ENCODE assay signal across 27 cellular contexts in genomic region chr16:73737637-73738036, GRCh38.
"Had no signal": no experiment of that assay in that cellular context is flagged by ENCODE, and none has a peak within 500 bp of the region (broad histone marks: within the 10 kb centered on the region; RNA-seq: fewer than 3 reads in every experiment).

No MANE protein-coding gene starts in this region.

- H3K4me3 ChIP-seq: neural progenitor cell, ovary, prostate gland, right lobe of liver, sigmoid colon, stomach, thoracic aorta, thyroid gland, tibial nerve, upper lobe of left lung, vagina had no signal

- H3K4me3 Mint-ChIP-seq: natural killer cell; nephron; neural progenitor cell; stimulated activated effector memory CD8-positive, alpha-beta T cell treated with anti-CD3 and anti-CD28 coated beads, Interleukin-12 subunit alpha, Interleukin-12 subunit beta, amount 100 ng/mL, for 72 hours; stimulated activated naive B cell treated with anti-CD40 and anti-IgM and Interleukin-4, amounts not matched to agents 10 μg/mL and 1 μg/mL and 100 μg/mL, for 72 hours; stimulated activated naive CD8-positive, alpha-beta T cell treated with anti-CD3 and anti-CD28 coated beads, Interleukin-15, Interleukin-2, amounts not matched to agents 100 ng/mL and 50 ng/mL, for 24 hours had no signal

- H3K36me3 Mint-ChIP-seq: natural killer cell; neural progenitor cell; stimulated activated effector memory CD8-positive, alpha-beta T cell treated with anti-CD3 and anti-CD28 coated beads, Interleukin-12 subunit alpha, Interleukin-12 subunit beta, amount 100 ng/mL, for 72 hours; stimulated activated naive B cell treated with anti-CD40 and anti-IgM and Interleukin-4, amounts not matched to agents 10 μg/mL and 1 μg/mL and 100 μg/mL, for 72 hours had no signal

- H3K27ac Mint-ChIP-seq: natural killer cell; nephron; neural progenitor cell; stimulated activated effector memory CD8-positive, alpha-beta T cell treated with anti-CD3 and anti-CD28 coated beads, Interleukin-12 subunit alpha, Interleukin-12 subunit beta, amount 100 ng/mL, for 72 hours; stimulated activated naive B cell treated with anti-CD40 and anti-IgM and Interleukin-4, amounts not matched to agents 10 μg/mL and 1 μg/mL and 100 μg/mL, for 72 hours; stimulated activated naive CD8-positive, alpha-beta T cell treated with anti-CD3 and anti-CD28 coated beads, Interleukin-15, Interleukin-2, amounts not matched to agents 100 ng/mL and 50 ng/mL, for 24 hours had no signal

- H3K4me1 ChIP-seq: neural progenitor cell, parathyroid adenoma, prostate gland, right lobe of liver, sigmoid colon, stomach, thyroid gland, tibial nerve, upper lobe of left lung, vagina had no signal

- H3K9me3 Mint-ChIP-seq: natural killer cell had no signal

- ATAC-seq: natural killer cell; right cardiac atrium; right lobe of liver; stimulated activated effector memory CD8-positive, alpha-beta T cell treated with anti-CD3 and anti-CD28 coated beads, Interleukin-12 subunit alpha, Interleukin-12 subunit beta, amount 100 ng/mL, for 72 hours; stimulated activated naive B cell treated with anti-CD40 and anti-IgM and Interleukin-4, amounts not matched to agents 10 μg/mL and 1 μg/mL and 100 μg/mL, for 72 hours had no signal

- H3K4me1 Mint-ChIP-seq: natural killer cell; nephron; stimulated activated effector memory CD8-positive, alpha-beta T cell treated with anti-CD3 and anti-CD28 coated beads, Interleukin-12 subunit alpha, Interleukin-12 subunit beta, amount 100 ng/mL, for 72 hours; stimulated activated naive B cell treated with anti-CD40 and anti-IgM and Interleukin-4, amounts not matched to agents 10 μg/mL and 1 μg/mL and 100 μg/mL, for 72 hours had no signal

- H3K27me3 Mint-ChIP-seq: stimulated activated naive B cell treated with anti-CD40 and anti-IgM and Interleukin-4, amounts not matched to agents 10 μg/mL and 1 μg/mL and 100 μg/mL, for 72 hours had no signal

- H3K27me3 ChIP-seq: neural progenitor cell, ovary, right lobe of liver, sigmoid colon, stomach, thyroid gland, tibial nerve, upper lobe of left lung, vagina had no signal

- H3K36me3 ChIP-seq: ovary, prostate gland, right lobe of liver, sigmoid colon, stomach, thoracic aorta, thyroid gland, tibial nerve, upper lobe of left lung, vagina had no signal

- H3K9me3 ChIP-seq: ovary, prostate gland, right lobe of liver, sigmoid colon, stomach, thoracic aorta, thyroid gland, upper lobe of left lung, vagina had no signal

- DNase-seq: natural killer cell; occipital lobe; ovary; posterior cingulate gyrus; right cardiac atrium; right lobe of liver; sigmoid colon; small intestine; stimulated activated CD4-positive, alpha-beta T cell treated with anti-CD3 and anti-CD28 coated beads, Interleukin-15, amount 100 ng/mL, for 24 hours; stimulated activated CD4-positive, alpha-beta T cell treated with anti-CD3 and anti-CD28 coated beads, Interleukin-2, amount 100 ng/mL, for 24 hours; stimulated activated CD4-positive, alpha-beta T cell treated with anti-CD3 and anti-CD28 coated beads, Interleukin-2, amount 100 ng/mL, for 48 hours; stimulated activated CD4-positive, alpha-beta T cell treated with anti-CD3 and anti-CD28 coated beads, Interleukin-4, amount 100 ng/mL, for 24 hours; stimulated activated naive B cell treated with anti-CD40 and anti-IgM and Interleukin-4, amounts not matched to agents 10 μg/mL and 1 μg/mL and 100 μg/mL, for 72 hours; stimulated activated naive CD4-positive, alpha-beta T cell treated with Interleukin-2 at 50 U/mL for 16 hours; stomach; thyroid gland; trophoblast cell; upper lobe of left lung had no signal

- H3K9ac ChIP-seq: neural progenitor cell, parathyroid adenoma had no signal

- H3K27ac ChIP-seq: neural progenitor cell, ovary, parathyroid adenoma, prostate gland, right lobe of liver, sigmoid colon, stomach, thoracic aorta, thyroid gland, tibial nerve, upper lobe of left lung, vagina had no signal
